Comparison of ENCODE assay signal across 17 cellular contexts in genomic region chr1:180144659-180145357, GRCh38. TPM values are rescaled to one million over a fixed set of nuclear protein-coding genes. Genes with fewer than 3 reads are reported as not detected.
DNase-seq lines count a peak whose midpoint lies in the region; ATAC-seq and TF ChIP-seq lines count a peak whose summit lies in the region.
"Had no signal": no experiment of that assay in that cellular context is flagged by ENCODE, and none has a peak within 500 bp of the region (broad histone marks: within the 10 kb centered on the region; RNA-seq: fewer than 3 reads in every experiment).

No MANE protein-coding gene starts in this region.

- H4K8ac ChIP-seq in IMR-90 (ENCODE audit: low read depth in 2 of 2, low read length in 2 of 2), result peak overlapping the region; percentile 7 to 79; a peak in 3 of 4 replicates

- no peaks in the 10 kb centered on the region for H3K36me3 Mint-ChIP-seq in dendritic cell treated with granulocyte-macrophage colony-stimulating factor and Interleukin-4, amounts not matched to agents 40 ng/mL and 50 ng/mL, for 4 days (ENCODE audit: low read depth)
- no peaks in the 10 kb centered on the region for H3K36me3 Mint-ChIP-seq in neural progenitor cell

- H2AFZ ChIP-seq in IMR-90 (replicated peaks; ENCODE audit: low read length, poor library complexity), result peak overlapping the region; percentile 35
- no peak overlapping the region for H2AFZ ChIP-seq in neural progenitor cell (replicated peaks)

- H4K91ac ChIP-seq in IMR-90 (ENCODE audit: insufficient read depth, low read depth, low read length), result peak overlapping the region; percentile 3; the same call in 1 of the 2 replicates

- 82% methylated on average over 3 of the region's 6 CpGs; no CpG with 5 or more reads in 1 of the 2 experiments for WGBS in IMR-90 (ENCODE audit: extremely low coverage in 2 of 2, insufficient read length in 1 of 2), 2 experiments

- H3K27me3 Mint-ChIP-seq in dendritic cell treated with granulocyte-macrophage colony-stimulating factor and Interleukin-4, amounts not matched to agents 40 ng/mL and 50 ng/mL, for 4 days, result peaks cover 1% of the 10 kb centered on the region
- peaks cover 7% of the 10 kb centered on the region for H3K27me3 Mint-ChIP-seq in neural progenitor cell (ENCODE audit: insufficient read depth, low read depth)
- H3K27me3 Mint-ChIP-seq: activated naive CD8-positive, alpha-beta T cell treated with anti-CD3 and anti-CD28 coated beads, Interleukin-2, amount 50 U/mL, for 24 hours had no signal

- H2BK5ac ChIP-seq in IMR-90 (ENCODE audit: low read depth, low read length, poor library complexity, severe bottlenecking), result no peak overlapping the region

- H3K4me2 ChIP-seq in IMR-90 (ENCODE audit: low read depth, low read length), result no peak overlapping the region
- no peak overlapping the region for H3K4me2 ChIP-seq in neural progenitor cell

- peak overlapping the region; percentile 43 for H3K14ac ChIP-seq in IMR-90 (replicated peaks; ENCODE audit: low read depth, low read length)

- H3K56ac ChIP-seq in IMR-90 (ENCODE audit: extremely low read depth, insufficient read depth, low read length), result no peak overlapping the region

- H3K9me3 ChIP-seq in AG04450 (ENCODE audit: control insufficient read depth, insufficient read depth, low read length) (no peaks in the 10 kb centered on the region), IMR-90 (ENCODE audit: control insufficient read depth, insufficient read depth, low read length) (no peaks in the 10 kb centered on the region), neural progenitor cell (ENCODE audit: low read depth) (no peaks in the 10 kb centered on the region)
- H3K9me3 ChIP-seq: esophagus muscularis mucosa had no signal

- dilution Hi-C loops in IMR-90 (cut with HindIII; ENCODE audit: low sequenced_read_pairs, unreplicated experiment), result no loop called here

- TF ChIP-seq RAD21 in IMR-90 (IDR thresholded peaks at IDR 0.05; ENCODE audit: low read length), result no peak

- peaks cover 9% of the 10 kb centered on the region for H3K4me1 Mint-ChIP-seq in dendritic cell treated with granulocyte-macrophage colony-stimulating factor and Interleukin-4, amounts not matched to agents 40 ng/mL and 50 ng/mL, for 4 days (ENCODE audit: low read depth)
- H3K4me1 Mint-ChIP-seq in neural progenitor cell, result peaks cover 3% of the 10 kb centered on the region
- H3K4me1 Mint-ChIP-seq: activated B cell treated with CpG ODN at 0.5 μM for 24 hours; activated naive CD8-positive, alpha-beta T cell treated with anti-CD3 and anti-CD28 coated beads, Interleukin-2, amount 50 U/mL, for 24 hours had no signal

- no peaks in the 10 kb centered on the region for H3K9me1 ChIP-seq in IMR-90 (ENCODE audit: insufficient read depth, low read length)

- POLR2A ChIA-PET in AG04450 (lab: Yijun Ruan, JAX), result interaction anchor here (1.1 to 1.5 kb wide), 2 partner anchors 10 to 47 kb away, joined by 3 to 12 read pairs; partner anchors contain the start of gene QSOX1
- POLR2A ChIA-PET in IMR-90 (lab: Charles Lee; ENCODE audit: unreplicated experiment), result interaction anchor here (1.0 kb wide), 1 partner anchor 10 kb away, joined by 3 read pairs; the partner anchor contains the start of gene QSOX1

- H3K9ac ChIP-seq in IMR-90 (ENCODE audit: low read depth, low read length) (peak overlapping the region; percentile 32; the same call in 1 of the 2 replicates), neural progenitor cell (no peak overlapping the region)

- TF ChIP-seq CTCF in AG04450 (IDR thresholded peaks at IDR 0.05; ENCODE audit: low read depth, low read length) (no peak), IMR-90 (conservative IDR thresholded peaks at IDR 0.05; ENCODE audit: low read depth, low read length) (no peak), neural progenitor cell (IDR thresholded peaks at IDR 0.05) (no peak)

- H3K23ac ChIP-seq in IMR-90 (ENCODE audit: low read depth, low read length), result peak overlapping the region; percentile 13; the same call in 1 of the 2 replicates

- H2BK120ac ChIP-seq in IMR-90 (ENCODE audit: low read depth, low read length), result peak overlapping the region; percentile 67

- H3K27ac ChIP-seq in AG04450 (ENCODE audit: low read depth, low read length), result peak overlapping the region; percentile 34
- H3K27ac ChIP-seq in IMR-90 (ENCODE audit: insufficient read depth, low read length), result peak overlapping the region; percentile 42; the same call in 1 of the 2 replicates
- H3K27ac ChIP-seq in neural progenitor cell, result no peak overlapping the region
- H3K27ac ChIP-seq: esophagus muscularis mucosa had no signal

- peak overlapping the region; percentile 15 for H3K27ac Mint-ChIP-seq in dendritic cell treated with granulocyte-macrophage colony-stimulating factor and Interleukin-4, amounts not matched to agents 40 ng/mL and 50 ng/mL, for 4 days
- peak overlapping the region; percentile 26 for H3K27ac Mint-ChIP-seq in neural progenitor cell
- H3K27ac Mint-ChIP-seq: activated B cell treated with CpG ODN at 0.5 μM for 24 hours; activated naive CD8-positive, alpha-beta T cell treated with anti-CD3 and anti-CD28 coated beads, Interleukin-2, amount 50 U/mL, for 24 hours; T-helper 17 cell had no signal

- BruUV-seq in IMR-90 (replicated peaks; lab: Mats Ljungman, UMichigan), result no TSS peak

- H3K4me3 ChIP-seq in AG04450 (ENCODE audit: low read depth, low read length), result no peak overlapping the region
- no peak overlapping the region for H3K4me3 ChIP-seq in IMR-90 (ENCODE audit: insufficient read depth, low read depth, low read length)
- no peak overlapping the region for H3K4me3 ChIP-seq in neural progenitor cell
- H3K4me3 ChIP-seq: esophagus muscularis mucosa had no signal

- H3K9me3 Mint-ChIP-seq in dendritic cell treated with granulocyte-macrophage colony-stimulating factor and Interleukin-4, amounts not matched to agents 40 ng/mL and 50 ng/mL, for 4 days, result no peaks in the 10 kb centered on the region
- H3K9me3 Mint-ChIP-seq in neural progenitor cell, result no peaks in the 10 kb centered on the region
- H3K9me3 Mint-ChIP-seq: activated B cell treated with CpG ODN at 0.5 μM for 24 hours; activated naive CD8-positive, alpha-beta T cell treated with anti-CD3 and anti-CD28 coated beads, Interleukin-2, amount 50 U/mL, for 24 hours had no signal

- TF ChIP-seq POLR2A in IMR-90 (IDR thresholded peaks at IDR 0.05; ENCODE audit: low read depth, low read length), result no peak

- in situ Hi-C loops in IMR-90 (cut with MboI; ENCODE audit: low sequenced_read_pairs), result no loop called here

- peak overlapping the region; percentile 57 for H2AK9ac ChIP-seq in IMR-90 (replicated peaks; ENCODE audit: low read depth, low read length, poor library complexity)

- peak overlapping the region; percentile 30; the same call in 1 of the 2 replicates for H3K4ac ChIP-seq in IMR-90 (ENCODE audit: low read depth, low read length)

- peak overlapping the region; percentile 6 for H2BK20ac ChIP-seq in IMR-90 (ENCODE audit: low read depth, low read length)

- H4K20me1 ChIP-seq in IMR-90 (ENCODE audit: insufficient read depth, low read length) (no peaks in the 10 kb centered on the region), neural progenitor cell (ENCODE audit: low read depth) (no peaks in the 10 kb centered on the region)

- no peaks in the 10 kb centered on the region for H3K27me3 ChIP-seq in AG04450 (ENCODE audit: control insufficient read depth, insufficient read depth, low read length)
- H3K27me3 ChIP-seq in IMR-90 (ENCODE audit: control insufficient read depth, insufficient read depth, low read length), result no peaks in the 10 kb centered on the region
- no peaks in the 10 kb centered on the region for H3K27me3 ChIP-seq in neural progenitor cell

- H4K5ac ChIP-seq in IMR-90 (ENCODE audit: low read depth, low read length), result peak overlapping the region; percentile 96

- peak overlapping the region; percentile 67 for H2BK15ac ChIP-seq in IMR-90 (ENCODE audit: low read depth, low read length)

- peaks cover 6% of the 10 kb centered on the region for H3K4me1 ChIP-seq in IMR-90 (ENCODE audit: control insufficient read depth, insufficient read depth, low read length)
- no peaks in the 10 kb centered on the region for H3K4me1 ChIP-seq in neural progenitor cell
- H3K4me1 ChIP-seq: esophagus muscularis mucosa had no signal

- no peaks in the 10 kb centered on the region for H3K79me1 ChIP-seq in IMR-90 (ENCODE audit: low read depth in 1 of 2, low read length in 2 of 2)

- DNase-seq in AG04450 (ENCODE audit: low read depth, low spot score) (no peak), IMR-90 (no peak), neural progenitor cell (ENCODE audit: low spot score) (no peak), amniotic stem cell (lab: John Stamatoyannopoulos, UW) (no peak), SW480 (ENCODE audit: low spot score) (no peak), inferior parietal cortex (ENCODE audit: extremely low spot score) (no peak)
- DNase-seq: activated B cell treated with CpG ODN at 0.5 μM for 24 hours; activated CD8-positive, alpha-beta memory T cell treated with anti-CD3 and anti-CD28 coated beads for 24 hours; activated naive CD8-positive, alpha-beta T cell treated with anti-CD3 and anti-CD28 coated beads, Interleukin-2, amount 50 U/mL, for 24 hours; Calu3; midbrain; NCI-H526 treated with DMSO at 0.1 percent for 48 hours; occipital lobe; stimulated activated CD4-positive, alpha-beta T cell treated with anti-CD3 and anti-CD28 coated beads, Interleukin-2, amount 100 ng/mL, for 48 hours; T-helper 17 cell had no signal

- no peaks in the 10 kb centered on the region for H3K79me2 ChIP-seq in neural progenitor cell (ENCODE audit: low read depth)

- peaks cover 3% of the 10 kb centered on the region for H3F3A ChIP-seq in neural progenitor cell (ENCODE audit: low read depth)

- ATAC-seq in IMR-90 (ENCODE audit: low read depth), result peak; percentile 54
- ATAC-seq: activated naive CD8-positive, alpha-beta T cell treated with anti-CD3 and anti-CD28 coated beads, Interleukin-2, amount 50 U/mL, for 24 hours; T-helper 17 cell had no signal

- H2AK5ac ChIP-seq in IMR-90 (ENCODE audit: low read depth, low read length), result no peak overlapping the region; the same call in 1 of the 2 replicates

- peak overlapping the region; percentile 74 for H3K18ac ChIP-seq in IMR-90 (ENCODE audit: low read depth, low read length)

- no peak overlapping the region for H3K4me3 Mint-ChIP-seq in dendritic cell treated with granulocyte-macrophage colony-stimulating factor and Interleukin-4, amounts not matched to agents 40 ng/mL and 50 ng/mL, for 4 days
- H3K4me3 Mint-ChIP-seq in neural progenitor cell, result no peak overlapping the region
- H3K4me3 Mint-ChIP-seq: activated B cell treated with CpG ODN at 0.5 μM for 24 hours; activated naive CD8-positive, alpha-beta T cell treated with anti-CD3 and anti-CD28 coated beads, Interleukin-2, amount 50 U/mL, for 24 hours; T-helper 17 cell had no signal

- intact Hi-C loops in IMR-90 (cut with micrococcal nuclease), result no loop called here
- intact Hi-C loops in dendritic cell treated with granulocyte-macrophage colony-stimulating factor and Interleukin-4, amounts not matched to agents 40 ng/mL and 50 ng/mL, for 4 days (cut with micrococcal nuclease), result no loop called here

- CTCF ChIA-PET in AG04450 (lab: Charles Lee), result interaction anchor here (0.8 kb wide), 1 partner anchor 9 kb away, joined by 3 read pairs; no protein-coding TSS in a partner anchor
- CTCF ChIA-PET in IMR-90 (lab: Yijun Ruan, JAX), result interaction anchor here (1.0 kb wide), 1 partner anchor 9 kb away, joined by 4 read pairs; no protein-coding TSS in a partner anchor

- H3K36me3 ChIP-seq in IMR-90 (ENCODE audit: control insufficient read depth, insufficient read depth, low read length) (no peaks in the 10 kb centered on the region), neural progenitor cell (no peaks in the 10 kb centered on the region)
- H3K36me3 ChIP-seq: esophagus muscularis mucosa had no signal

RNA-seq across cellular contexts. Expression of gene QSOX1, which starts 9.9 kb away (rescaled TPM):
- polyA plus RNA-seq in AG04450 (2011; rRNA removed) (1,269 and 1,338 TPM in 2 replicates), IMR-90 (2012; rRNA removed) (765 and 791 TPM in 2 replicates)
- 337 and 391 TPM in 2 replicates for polyA minus RNA-seq in AG04450 (2011; rRNA and poly(A)+ RNA removed)
- total RNA-seq in IMR-90 (2012; rRNA removed) (93.3 and 102 TPM in 2 replicates), neural progenitor cell (ENCODE audit: low replicate concordance) (13.6 and 58.3 TPM in 2 replicates)
- polyA plus RNA-seq in IMR-90 (2012; cell fraction: cytosol; rRNA removed), result 1,392 and 1,573 TPM in 2 replicates
- polyA plus RNA-seq in IMR-90 (2012; cell fraction: nucleus; rRNA removed; ENCODE audit: low replicate concordance), result 755 and 1,109 TPM in 2 replicates
